Comparison of ENCODE assay signal across 8 cellular contexts in genomic region chr1:16386454-16387113, GRCh38. TPM values are rescaled to one million over a fixed set of nuclear protein-coding genes. Genes with fewer than 3 reads are reported as not detected.
A peak's percentile ranks its signal among the peaks of the same experiment; 100 is the strongest.
DNase-seq lines count a peak whose midpoint lies in the region; ATAC-seq and TF ChIP-seq lines count a peak whose summit lies in the region.

No MANE protein-coding gene starts in this region.

- H3K9me3 Mint-ChIP-seq in activated CD4-positive, alpha-beta T cell treated with anti-CD3 and anti-CD28 coated beads, Interleukin-2, amount 10 ng/mL, durations not matched to agents 24 days and 14 days: no peaks in the 10 kb centered on the region
- H3K9me3 Mint-ChIP-seq in activated T-helper 17 cell treated with anti-CD3 and anti-CD28 coated beads, Interleukin-2, amount 50 U/mL, for 72 hours: no peaks in the 10 kb centered on the region

- peaks cover 53% of the 10 kb centered on the region for H3K4me1 Mint-ChIP-seq in activated CD4-positive, alpha-beta T cell treated with anti-CD3 and anti-CD28 coated beads, Interleukin-2, amount 10 ng/mL, durations not matched to agents 24 days and 14 days
- H3K4me1 Mint-ChIP-seq in activated T-helper 17 cell treated with anti-CD3 and anti-CD28 coated beads, Interleukin-2, amount 50 U/mL, for 72 hours: peaks cover 63% of the 10 kb centered on the region

- peak; percentile 64 for DNase-seq in activated CD4-positive, alpha-beta T cell treated with anti-CD3 and anti-CD28 coated beads, Interleukin-2, amount 10 ng/mL, durations not matched to agents 24 days and 14 days
- no peak for DNase-seq in activated CD4-positive, alpha-beta T cell treated with anti-CD3 and anti-CD28 coated beads for 48 hours
- DNase-seq in cardiac muscle cell (ENCODE audit: low read depth in 1 of 2, low spot score in 1 of 2): peak in 1 of 2 donors; percentile 69
- no peak for DNase-seq in spleen
- DNase-seq in central memory CD4-positive, alpha-beta T cell: no peak
- no peak for DNase-seq in GM19238 (ENCODE audit: insufficient read length, low spot score)

- intact Hi-C loops in activated CD4-positive, alpha-beta T cell treated with anti-CD3 and anti-CD28 coated beads, Interleukin-2, amount 10 ng/mL, durations not matched to agents 24 days and 14 days (cut with micrococcal nuclease): loop anchor here (2.0 kb wide), 1 partner anchor 18 kb away; no protein-coding TSS in a partner anchor
- intact Hi-C loops in spleen (cut with DNase I; ENCODE audit: low total_unique reads): no loop called here

- H3K4me1 ChIP-seq in cardiac muscle cell (ENCODE audit: low read depth) (peaks cover 6% of the 10 kb centered on the region), spleen (peaks cover 53 to 100% (median 81%) of the 10 kb centered on the region in 6 donors)

- H3K36me3 Mint-ChIP-seq in activated CD4-positive, alpha-beta T cell treated with anti-CD3 and anti-CD28 coated beads, Interleukin-2, amount 10 ng/mL, durations not matched to agents 24 days and 14 days (ENCODE audit: low read depth): peaks cover 18% of the 10 kb centered on the region
- H3K36me3 Mint-ChIP-seq in activated T-helper 17 cell treated with anti-CD3 and anti-CD28 coated beads, Interleukin-2, amount 50 U/mL, for 72 hours (ENCODE audit: low read depth): peaks cover 62% of the 10 kb centered on the region

- TF ChIP-seq CTCF in cardiac muscle cell (IDR thresholded peaks at IDR 0.05; ENCODE audit: low read depth, low read length) (no peak), spleen (IDR thresholded peaks at IDR 0.05 in 8 of 11, conservative IDR thresholded peaks at IDR 0.05 in 3 of 11) (no peak)

- no peak overlapping the region for H3K4me3 ChIP-seq in cardiac muscle cell
- peak overlapping the region in 3 of 8 donors; percentile 6 to 53 (median 22) for H3K4me3 ChIP-seq in spleen

- H3K4me3 Mint-ChIP-seq in activated CD4-positive, alpha-beta T cell treated with anti-CD3 and anti-CD28 coated beads, Interleukin-2, amount 10 ng/mL, durations not matched to agents 24 days and 14 days: peak overlapping the region; percentile 84
- peak overlapping the region; percentile 77 for H3K4me3 Mint-ChIP-seq in activated T-helper 17 cell treated with anti-CD3 and anti-CD28 coated beads, Interleukin-2, amount 50 U/mL, for 72 hours

- H3K27ac ChIP-seq in cardiac muscle cell (peak overlapping the region; percentile 1), spleen (peak overlapping the region; percentile 1 to 78 (median 72))

- H3K9me3 ChIP-seq in cardiac muscle cell (ENCODE audit: low read depth): no peaks in the 10 kb centered on the region
- no peaks in the 10 kb centered on the region for H3K9me3 ChIP-seq in spleen

- 41 to 56% (median 48%) methylated on average over 5 of the region's 5 CpGs for WGBS in spleen, 5 donors

- peak overlapping the region; percentile 60 for H3K27ac Mint-ChIP-seq in activated CD4-positive, alpha-beta T cell treated with anti-CD3 and anti-CD28 coated beads, Interleukin-2, amount 10 ng/mL, durations not matched to agents 24 days and 14 days
- peak overlapping the region; percentile 56 for H3K27ac Mint-ChIP-seq in activated T-helper 17 cell treated with anti-CD3 and anti-CD28 coated beads, Interleukin-2, amount 50 U/mL, for 72 hours

- H3K27me3 Mint-ChIP-seq in activated CD4-positive, alpha-beta T cell treated with anti-CD3 and anti-CD28 coated beads, Interleukin-2, amount 10 ng/mL, durations not matched to agents 24 days and 14 days: no peaks in the 10 kb centered on the region
- no peaks in the 10 kb centered on the region for H3K27me3 Mint-ChIP-seq in activated T-helper 17 cell treated with anti-CD3 and anti-CD28 coated beads, Interleukin-2, amount 50 U/mL, for 72 hours

- H3K27me3 ChIP-seq in cardiac muscle cell (no peaks in the 10 kb centered on the region), spleen (replicated peaks in 1 of 7) (no peaks in the 10 kb centered on the region)

- H3K36me3 ChIP-seq in cardiac muscle cell (no peaks in the 10 kb centered on the region), spleen (peaks cover 0 to 20% (median 0%) of the 10 kb centered on the region in 6 donors)

- no peak for TF ChIP-seq POLR2A in spleen (IDR thresholded peaks at IDR 0.05)

- peak; percentile 46 for ATAC-seq in activated T-helper 17 cell treated with anti-CD3 and anti-CD28 coated beads, Interleukin-2, amount 50 U/mL, for 72 hours (replicated peaks)
- ATAC-seq in GM21619 (IDR thresholded peaks at IDR 0.05; ENCODE audit: unreplicated experiment): no peak

RNA-seq across cellular contexts. Expression of gene SZRD1, which starts 19.5 kb away (rescaled TPM):
- 195 and 200 TPM in 2 replicates for total RNA-seq in activated CD4-positive, alpha-beta T cell treated with anti-CD3 and anti-CD28 coated beads, Interleukin-2, amount 10 ng/mL, durations not matched to agents 24 days and 14 days
- 100 to 1,000 TPM; 172 to 204 TPM for total RNA-seq in activated T-helper 17 cell treated with anti-CD3 and anti-CD28 coated beads, Interleukin-2, amount 50 U/mL, for 72 hours
- total RNA-seq in cardiac muscle cell: 75.9 and 81.7 TPM in 2 replicates
- 53.1 and 58.5 TPM in 2 replicates for polyA plus RNA-seq in cardiac muscle cell
- total RNA-seq in spleen: 100 to 1,000 TPM in 4 of 7 donors, 10 to 100 TPM in 3; 68.9 to 129 (median 103) TPM
- 10 to 100 TPM; 37.8 to 84.1 (median 53.8) TPM for polyA plus RNA-seq in spleen

RNA-seq across cellular contexts. Expression of gene FBXO42, which starts 34.3 kb away (rescaled TPM):
- total RNA-seq in activated CD4-positive, alpha-beta T cell treated with anti-CD3 and anti-CD28 coated beads, Interleukin-2, amount 10 ng/mL, durations not matched to agents 24 days and 14 days: 20.4 and 20.8 TPM in 2 replicates
- 10 to 100 TPM; 19.7 to 27.3 TPM for total RNA-seq in activated T-helper 17 cell treated with anti-CD3 and anti-CD28 coated beads, Interleukin-2, amount 50 U/mL, for 72 hours
- 28.6 and 34.7 TPM in 2 replicates for total RNA-seq in cardiac muscle cell
- 37.7 and 40.8 TPM in 2 replicates for polyA plus RNA-seq in cardiac muscle cell
- total RNA-seq in spleen: 10 to 100 TPM; 18.7 to 30.2 (median 23.7) TPM
- 10 to 100 TPM in 1 of 3 donors, 1 to 10 TPM in 2; 8.6 to 12.4 (median 9.9) TPM for polyA plus RNA-seq in spleen

RNA-seq across cellular contexts. Expression of gene SPATA21, which starts 50.6 kb away (rescaled TPM):
- not detected in 2 replicates for total RNA-seq in activated CD4-positive, alpha-beta T cell treated with anti-CD3 and anti-CD28 coated beads, Interleukin-2, amount 10 ng/mL, durations not matched to agents 24 days and 14 days
- total RNA-seq in activated T-helper 17 cell treated with anti-CD3 and anti-CD28 coated beads, Interleukin-2, amount 50 U/mL, for 72 hours: under 1 TPM in 1 of 2 donors, not detected in 1; 0.08 TPM
- total RNA-seq in cardiac muscle cell (0.18 TPM in 1 of 2 replicates, not detected in the other), spleen (under 1 TPM in 1 of 7 donors, not detected in 6; 0.30 TPM)
- polyA plus RNA-seq in cardiac muscle cell (not detected in 2 replicates), spleen (under 1 TPM; 0.13 to 0.32 (median 0.18) TPM)

RNA-seq across cellular contexts. Expression of gene NECAP2, which starts 53.9 kb away (rescaled TPM):
- total RNA-seq in activated CD4-positive, alpha-beta T cell treated with anti-CD3 and anti-CD28 coated beads, Interleukin-2, amount 10 ng/mL, durations not matched to agents 24 days and 14 days: 74.1 and 76.8 TPM in 2 replicates
- 10 to 100 TPM; 68.0 to 83.7 TPM for total RNA-seq in activated T-helper 17 cell treated with anti-CD3 and anti-CD28 coated beads, Interleukin-2, amount 50 U/mL, for 72 hours
- total RNA-seq in cardiac muscle cell (34.4 and 41.0 TPM in 2 replicates), spleen (100 to 1,000 TPM in 6 of 7 donors, 10 to 100 TPM in 1; 98.8 to 150 (median 122) TPM)
- polyA plus RNA-seq in cardiac muscle cell (38.4 and 42.6 TPM in 2 replicates), spleen (100 to 1,000 TPM in 1 of 3 donors, 10 to 100 TPM in 2; 59.7 to 105 (median 78.6) TPM)
